Comparison of ENCODE assay signal across 18 cellular contexts in the genomic region with DNA sequence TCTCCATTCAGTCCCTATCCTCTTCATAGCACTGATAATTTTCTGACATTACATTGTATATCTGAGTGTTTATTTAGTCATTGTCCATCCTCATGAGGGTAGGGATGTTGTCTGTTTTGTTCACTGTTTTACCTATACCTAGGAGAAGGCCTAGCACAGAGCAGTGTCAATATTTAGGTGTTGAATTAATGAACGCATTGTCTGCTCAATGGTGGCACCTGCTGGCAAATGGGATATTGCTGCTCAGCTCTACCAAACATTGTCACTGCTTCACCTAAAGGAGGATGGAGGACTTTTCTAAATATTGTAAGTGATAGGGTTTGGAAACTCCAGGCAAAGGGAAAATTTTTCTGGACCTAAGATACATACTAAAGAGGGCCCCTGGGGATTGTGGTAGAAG.
DNase-seq lines count a peak whose midpoint lies in the region; ATAC-seq, FAIRE-seq and TF ChIP-seq lines count a peak whose summit lies in the region.
"Had no signal": no experiment of that assay in that cellular context is flagged by ENCODE, and none has a peak within 500 bp of the region (broad histone marks: within the 10 kb centered on the region; RNA-seq: fewer than 3 reads in every experiment).

No MANE protein-coding gene starts in this region.

- H3K9me3 ChIP-seq in DND-41 (ENCODE audit: insufficient read depth, low read length, severe bottlenecking) (no peaks in the 10 kb centered on the region), Loucy (ENCODE audit: insufficient read depth, low read depth, low read length) (no peaks in the 10 kb centered on the region), endodermal cell (ENCODE audit: control insufficient read depth, low read length) (peaks cover 6% of the 10 kb centered on the region), small intestine (ENCODE audit: control insufficient read depth, low read depth) (no peaks in the 10 kb centered on the region)
- H3K9me3 ChIP-seq: right lobe of liver had no signal

- ATAC-seq in DND-41 (ENCODE audit: insufficient read depth, low read depth) (no peak), GM19351 (IDR thresholded peaks at IDR 0.05; ENCODE audit: unreplicated experiment) (no peak), HG03354 (IDR thresholded peaks at IDR 0.05; ENCODE audit: poor library complexity, severe bottlenecking, unreplicated experiment) (no peak)
- ATAC-seq: right lobe of liver had no signal

- H4K20me1 ChIP-seq in DND-41 (ENCODE audit: insufficient read depth, low read length) (no peaks in the 10 kb centered on the region), Loucy (ENCODE audit: insufficient read depth, low read length, poor library complexity, severe bottlenecking) (no peaks in the 10 kb centered on the region)

- peaks cover 10% of the 10 kb centered on the region for H3K4me1 Mint-ChIP-seq in endodermal cell
- H3K4me1 Mint-ChIP-seq: B cell had no signal

- WGBS in endodermal cell (ENCODE audit: insufficient coverage in 1 of 2, insufficient read length in 1 of 2), 2 experiments = 83 to 100% methylated on average over 1 of the region's 1 CpG
- 69 to 86% (median 80%) methylated on average over 1 of the region's 1 CpG for WGBS in small intestine, 3 donors

- no peak overlapping the region for H3K4me3 Mint-ChIP-seq in endodermal cell
- H3K4me3 Mint-ChIP-seq: B cell, nephron had no signal

- H3K27ac ChIP-seq in 22Rv1 (no peak overlapping the region), DND-41 (ENCODE audit: low read length) (no peak overlapping the region), endodermal cell (ENCODE audit: low read depth, low read length) (no peak overlapping the region), small intestine (ENCODE audit: low read depth in 1 of 2, low read length in 1 of 2) (no peak overlapping the region)
- H3K27ac ChIP-seq: right lobe of liver had no signal

- H3K4me3 ChIP-seq in DND-41 (ENCODE audit: low read depth in 1 of 2, low read length in 2 of 2) (no peak overlapping the region), Loucy (ENCODE audit: low read length, poor library complexity, severe bottlenecking) (no peak overlapping the region), endodermal cell (ENCODE audit: low read length) (no peak overlapping the region), small intestine (ENCODE audit: low read depth in 1 of 2, low read length in 2 of 2) (no peak overlapping the region)
- H3K4me3 ChIP-seq: right lobe of liver had no signal

- no peak overlapping the region for H3K27ac Mint-ChIP-seq in endodermal cell
- H3K27ac Mint-ChIP-seq: B cell had no signal

- H3K79me2 ChIP-seq in DND-41 (ENCODE audit: insufficient read depth, low read length) (no peaks in the 10 kb centered on the region), Loucy (ENCODE audit: insufficient read depth, low read length) (no peaks in the 10 kb centered on the region)

- H3K36me3 ChIP-seq in DND-41 (ENCODE audit: insufficient read depth, low read length) (no peaks in the 10 kb centered on the region), Loucy (ENCODE audit: insufficient read depth, low read length) (no peaks in the 10 kb centered on the region), endodermal cell (ENCODE audit: control insufficient read depth, insufficient read depth, low read length) (no peaks in the 10 kb centered on the region), small intestine (ENCODE audit: control insufficient read depth in 2 of 2, insufficient read depth in 2 of 2, low read length in 2 of 2) (no peaks in the 10 kb centered on the region)
- H3K36me3 ChIP-seq: right lobe of liver had no signal

- TF ChIP-seq CTCF in 22Rv1 (IDR thresholded peaks at IDR 0.05) = 0 out of 2 replicates have a peak, but pooled peaks have one; percentile 13
- peak; percentile 57 for TF ChIP-seq CTCF in DND-41 (IDR thresholded peaks at IDR 0.05; ENCODE audit: borderline replicate concordance, extremely low read depth, low read length, poor library complexity, severe bottlenecking)
- peak; percentile 31; the same call in 1 of the 2 replicates for TF ChIP-seq CTCF in Loucy (conservative IDR thresholded peaks at IDR 0.05; ENCODE audit: low read length)
- peak; percentile 58 for TF ChIP-seq CTCF in endodermal cell (conservative IDR thresholded peaks at IDR 0.05)

- no peaks in the 10 kb centered on the region for H3K4me1 ChIP-seq in DND-41 (ENCODE audit: insufficient read depth, low read length)
- no peaks in the 10 kb centered on the region for H3K4me1 ChIP-seq in Loucy (ENCODE audit: insufficient read depth, low read length, poor library complexity, severe bottlenecking)
- H3K4me1 ChIP-seq in endodermal cell (ENCODE audit: control insufficient read depth, insufficient read depth, low read length) = no peaks in the 10 kb centered on the region
- no peaks in the 10 kb centered on the region for H3K4me1 ChIP-seq in small intestine (ENCODE audit: control insufficient read depth in 2 of 2, insufficient read depth in 1 of 2, low read depth in 1 of 2, low read length in 1 of 2)
- H3K4me1 ChIP-seq: right lobe of liver had no signal

- peaks cover 12% of the 10 kb centered on the region for H3K9me3 Mint-ChIP-seq in endodermal cell
- H3K9me3 Mint-ChIP-seq: nephron had no signal

- H3K9ac ChIP-seq in DND-41 (ENCODE audit: low read depth, low read length) (no peak overlapping the region), Loucy (ENCODE audit: low read depth, low read length, poor library complexity, severe bottlenecking) (no peak overlapping the region), endodermal cell (ENCODE audit: extremely low read depth, low read length, poor library complexity, severe bottlenecking) (no peak overlapping the region)

- no peak overlapping the region for H3K4me2 ChIP-seq in DND-41 (ENCODE audit: insufficient read depth, low read length)
- H3K4me2 ChIP-seq in Loucy (ENCODE audit: low read depth, low read length, poor library complexity, severe bottlenecking) = no peak overlapping the region

- no peaks in the 10 kb centered on the region for H3F3A ChIP-seq in Loucy (ENCODE audit: low read depth)

- no peak for FAIRE-seq in small intestine (lab: Jason Lieb, UNC)
- FAIRE-seq: frontal cortex had no signal

- DNase-seq in DND-41 = no peak
- no peak for DNase-seq in endodermal cell
- DNase-seq in NCI-H69 (lab: John Stamatoyannopoulos, UW) = no peak
- no peak for DNase-seq in small intestine
- DNase-seq: activated naive CD4-positive, alpha-beta T cell treated with anti-CD3 and anti-CD28 coated beads, Interleukin-2, amount 50 U/mL, for 16 hours; effector CD4-positive, alpha-beta T cell; NCI-H1930; NCI-H510A; right lobe of liver; stimulated activated CD4-positive, alpha-beta T cell treated with anti-CD3 and anti-CD28 coated beads, Interleukin-4, amount 100 ng/mL, for 4 hours; trophoblast cell had no signal

- H3K27me3 ChIP-seq in DND-41 (ENCODE audit: insufficient read depth, low read length, poor library complexity) (peaks cover 15% of the 10 kb centered on the region), Loucy (ENCODE audit: insufficient read depth, low read length, poor library complexity, severe bottlenecking) (no peaks in the 10 kb centered on the region), endodermal cell (ENCODE audit: control insufficient read depth, insufficient read depth, low read length, poor library complexity, severe bottlenecking) (peaks cover 34% of the 10 kb centered on the region), small intestine (ENCODE audit: control insufficient read depth in 2 of 2, insufficient read depth in 2 of 2, low read length in 2 of 2) (no peaks in the 10 kb centered on the region)
- H3K27me3 ChIP-seq: right lobe of liver had no signal

- H2AFZ ChIP-seq in DND-41 (ENCODE audit: low read depth, low read length) = no peak overlapping the region
- H2AFZ ChIP-seq in Loucy (ENCODE audit: low read length) = no peak overlapping the region

- peaks cover 57% of the 10 kb centered on the region for H3K27me3 Mint-ChIP-seq in endodermal cell (ENCODE audit: insufficient read depth)

- H3K9me2 ChIP-seq in Loucy (replicated peaks; ENCODE audit: low read depth, low read length) = no peaks in the 10 kb centered on the region

- H3K36me3 Mint-ChIP-seq in endodermal cell (ENCODE audit: low read depth) = no peaks in the 10 kb centered on the region
